13 cellular contexts compared by ENCODE assay signal in genomic region chr17:78159575-78160158, GRCh38. TPM values are rescaled to one million over a fixed set of nuclear protein-coding genes. Genes with fewer than 3 reads are reported as not detected.
A peak's percentile ranks its signal among the peaks of the same experiment; 100 is the strongest.
DNase-seq lines count a peak whose midpoint lies in the region; ATAC-seq and FAIRE-seq lines count a peak whose summit lies in the region.
"Had no signal": no experiment of that assay in that cellular context is flagged by ENCODE, and none has a peak within 500 bp of the region (broad histone marks: within the 10 kb centered on the region; RNA-seq: fewer than 3 reads in every experiment).

No MANE protein-coding gene starts in this region.

- H3K4me3 ChIP-seq in skeletal muscle cell (ENCODE audit: low read depth, low read length), result no peak overlapping the region
- H3K4me3 ChIP-seq: SK-N-MC had no signal

- peak; percentile 55 for DNase-seq in SIG-M5 treated with dmso at 0.1 percent for 504 hours (lab: John Stamatoyannopoulos, UW; ENCODE audit: unreplicated experiment)
- DNase-seq in SIG-M5 (lab: John Stamatoyannopoulos, UW), result no peak
- no peak for DNase-seq in activated T-helper 2 cell treated with anti-CD3 and anti-CD28 coated beads, Interferon-gamma antibody, Interleukin-2, Interleukin-4, amounts not matched to agents 10 μg/mL and 5 μg/mL and 100 μg/mL, durations not matched to agents 14 hours and 24 hours and 36 hours (ENCODE audit: low spot score)
- peak; percentile 9 for DNase-seq in skeletal muscle cell (ENCODE audit: low read depth)
- no peak for DNase-seq in RCC 7860 (ENCODE audit: low spot score)
- DNase-seq in NAMALWA (ENCODE audit: low spot score), result no peak
- DNase-seq: 8988T, foreskin melanocyte, NCI-H1092 had no signal

- no peaks in the 10 kb centered on the region for H3K36me3 Mint-ChIP-seq in activated T-helper 2 cell treated with anti-CD3 and anti-CD28 coated beads, Interferon-gamma antibody, Interleukin-2, Interleukin-4, amounts not matched to agents 10 μg/mL and 5 μg/mL and 100 μg/mL, durations not matched to agents 14 hours and 24 hours and 36 hours (ENCODE audit: low read depth)

- intact Hi-C loops in activated T-helper 2 cell treated with anti-CD3 and anti-CD28 coated beads, Interferon-gamma antibody, Interleukin-2, Interleukin-4, amounts not matched to agents 10 μg/mL and 5 μg/mL and 100 μg/mL, durations not matched to agents 14 hours and 24 hours and 36 hours (cut with micrococcal nuclease), result no loop called here

- FAIRE-seq in RCC 7860 (lab: Jason Lieb, UNC), result no peak

- no peaks in the 10 kb centered on the region for H3K27me3 Mint-ChIP-seq in activated T-helper 2 cell treated with anti-CD3 and anti-CD28 coated beads, Interferon-gamma antibody, Interleukin-2, Interleukin-4, amounts not matched to agents 10 μg/mL and 5 μg/mL and 100 μg/mL, durations not matched to agents 14 hours and 24 hours and 36 hours (ENCODE audit: low read depth)

- no peak overlapping the region for H3K4me3 Mint-ChIP-seq in activated T-helper 2 cell treated with anti-CD3 and anti-CD28 coated beads, Interferon-gamma antibody, Interleukin-2, Interleukin-4, amounts not matched to agents 10 μg/mL and 5 μg/mL and 100 μg/mL, durations not matched to agents 14 hours and 24 hours and 36 hours (ENCODE audit: low read depth)

- no peaks in the 10 kb centered on the region for H3K9me3 Mint-ChIP-seq in activated T-helper 2 cell treated with anti-CD3 and anti-CD28 coated beads, Interferon-gamma antibody, Interleukin-2, Interleukin-4, amounts not matched to agents 10 μg/mL and 5 μg/mL and 100 μg/mL, durations not matched to agents 14 hours and 24 hours and 36 hours

- H3K27ac Mint-ChIP-seq in activated T-helper 2 cell treated with anti-CD3 and anti-CD28 coated beads, Interferon-gamma antibody, Interleukin-2, Interleukin-4, amounts not matched to agents 10 μg/mL and 5 μg/mL and 100 μg/mL, durations not matched to agents 14 hours and 24 hours and 36 hours, result peak overlapping the region; percentile 54

- peak; percentile 50 for ATAC-seq in HG02885 (IDR thresholded peaks at IDR 0.05; ENCODE audit: poor library complexity, unreplicated experiment)
- no peak for ATAC-seq in HG03025 (IDR thresholded peaks at IDR 0.05; ENCODE audit: low FRiP score, unreplicated experiment)

- peaks cover 6% of the 10 kb centered on the region for H3K4me1 Mint-ChIP-seq in activated T-helper 2 cell treated with anti-CD3 and anti-CD28 coated beads, Interferon-gamma antibody, Interleukin-2, Interleukin-4, amounts not matched to agents 10 μg/mL and 5 μg/mL and 100 μg/mL, durations not matched to agents 14 hours and 24 hours and 36 hours (ENCODE audit: low read depth)

RNA-seq across cellular contexts. Expression of gene SYNGR2, which starts 8.7 kb away (rescaled TPM):
- 92.5 and 92.9 TPM in 2 replicates for total RNA-seq in activated T-helper 2 cell treated with anti-CD3 and anti-CD28 coated beads, Interferon-gamma antibody, Interleukin-2, Interleukin-4, amounts not matched to agents 10 μg/mL and 5 μg/mL and 100 μg/mL, durations not matched to agents 14 hours and 24 hours and 36 hours

RNA-seq across cellular contexts. Expression of gene C17orf99, which starts 13.5 kb away (rescaled TPM):
- total RNA-seq in activated T-helper 2 cell treated with anti-CD3 and anti-CD28 coated beads, Interferon-gamma antibody, Interleukin-2, Interleukin-4, amounts not matched to agents 10 μg/mL and 5 μg/mL and 100 μg/mL, durations not matched to agents 14 hours and 24 hours and 36 hours, result not detected in 2 replicates
- total RNA-seq: myocyte had no signal

RNA-seq across cellular contexts. Expression of gene TK1, which starts 27.2 kb away (rescaled TPM):
- total RNA-seq in activated T-helper 2 cell treated with anti-CD3 and anti-CD28 coated beads, Interferon-gamma antibody, Interleukin-2, Interleukin-4, amounts not matched to agents 10 μg/mL and 5 μg/mL and 100 μg/mL, durations not matched to agents 14 hours and 24 hours and 36 hours, result 64.6 and 65.9 TPM in 2 replicates

RNA-seq across cellular contexts. Expression of gene AFMID, which starts 27.5 kb away (rescaled TPM):
- total RNA-seq in activated T-helper 2 cell treated with anti-CD3 and anti-CD28 coated beads, Interferon-gamma antibody, Interleukin-2, Interleukin-4, amounts not matched to agents 10 μg/mL and 5 μg/mL and 100 μg/mL, durations not matched to agents 14 hours and 24 hours and 36 hours, result 27.8 TPM in 2 replicates

RNA-seq across cellular contexts. Expression of gene TMC8, which starts 29.1 kb away (rescaled TPM):
- total RNA-seq in activated T-helper 2 cell treated with anti-CD3 and anti-CD28 coated beads, Interferon-gamma antibody, Interleukin-2, Interleukin-4, amounts not matched to agents 10 μg/mL and 5 μg/mL and 100 μg/mL, durations not matched to agents 14 hours and 24 hours and 36 hours, result 196 and 208 TPM in 2 replicates
- total RNA-seq: myocyte had no signal

Comparison
In these comparisons a context has a peak if more than half of its experiments do, and no peak if none do; other contexts are left out.
1. DNase-seq: peak in SIG-M5 treated with dmso at 0.1 percent for 504 hours (single experiment) and skeletal muscle cell (single experiment); none in SIG-M5 (single experiment), activated T-helper 2 cell treated with anti-CD3 and anti-CD28 coated beads, Interferon-gamma antibody, Interleukin-2, Interleukin-4, amounts not matched to agents 10 μg/mL and 5 μg/mL and 100 μg/mL, durations not matched to agents 14 hours and 24 hours and 36 hours (single experiment), RCC 7860 (single experiment) and NAMALWA (single experiment).